1 cellular context compared by ENCODE assay signal in the genomic region with DNA sequence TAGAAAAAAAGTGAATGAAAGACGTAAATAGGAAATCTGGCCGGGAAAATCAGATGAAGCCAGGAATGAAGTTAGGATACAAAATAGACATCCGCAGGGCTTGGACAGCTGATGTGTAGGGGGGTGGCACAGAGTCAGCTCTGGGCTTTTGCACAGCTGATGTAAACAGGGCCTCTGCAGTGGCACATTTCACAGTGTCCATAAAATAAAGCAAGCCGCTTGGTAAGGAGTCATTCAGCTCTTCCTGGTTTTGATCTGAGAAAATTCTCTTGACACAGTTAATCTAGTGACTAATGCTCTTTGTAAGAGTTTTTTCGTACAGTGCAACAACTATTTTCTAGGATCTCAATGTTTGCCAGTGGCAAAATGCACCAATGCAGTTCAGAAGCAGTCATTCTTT.
TF ChIP-seq lines count a peak whose summit lies in the region.

No MANE protein-coding gene starts in this region.

TF ChIP-seq in SK-N-SH treated with all-trans-retinoic acid at 6 μM for 48 hours, 23 proteins besides CTCF, POLR2A, EP300 and RAD21:
- TF ChIP-seq ZNF8 (CRISPR knock-in tag; IDR thresholded peaks at IDR 0.05) (no peak), CSDC2 (CRISPR knock-in tag; IDR thresholded peaks at IDR 0.05) (no peak), ZFP3 (CRISPR knock-in tag; IDR thresholded peaks at IDR 0.05) (no peak), TCF4 (CRISPR knock-in tag; IDR thresholded peaks at IDR 0.05; ENCODE audit: borderline replicate concordance) (no peak), GLIS3 (CRISPR knock-in tag; IDR thresholded peaks at IDR 0.05) (no peak), RARB (CRISPR knock-in tag; IDR thresholded peaks at IDR 0.05) (no peak), ESRRG (CRISPR knock-in tag; IDR thresholded peaks at IDR 0.05) (no peak), TOX (CRISPR knock-in tag; IDR thresholded peaks at IDR 0.05; ENCODE audit: borderline replicate concordance) (no peak), ZFP30 (CRISPR knock-in tag; IDR thresholded peaks at IDR 0.05) (no peak), PPARA (CRISPR knock-in tag; IDR thresholded peaks at IDR 0.05; ENCODE audit: borderline replicate concordance) (no peak), ARNTL (CRISPR knock-in tag; IDR thresholded peaks at IDR 0.05; ENCODE audit: borderline replicate concordance, low read depth) (no peak)
- TF ChIP-seq, protein P1, sequence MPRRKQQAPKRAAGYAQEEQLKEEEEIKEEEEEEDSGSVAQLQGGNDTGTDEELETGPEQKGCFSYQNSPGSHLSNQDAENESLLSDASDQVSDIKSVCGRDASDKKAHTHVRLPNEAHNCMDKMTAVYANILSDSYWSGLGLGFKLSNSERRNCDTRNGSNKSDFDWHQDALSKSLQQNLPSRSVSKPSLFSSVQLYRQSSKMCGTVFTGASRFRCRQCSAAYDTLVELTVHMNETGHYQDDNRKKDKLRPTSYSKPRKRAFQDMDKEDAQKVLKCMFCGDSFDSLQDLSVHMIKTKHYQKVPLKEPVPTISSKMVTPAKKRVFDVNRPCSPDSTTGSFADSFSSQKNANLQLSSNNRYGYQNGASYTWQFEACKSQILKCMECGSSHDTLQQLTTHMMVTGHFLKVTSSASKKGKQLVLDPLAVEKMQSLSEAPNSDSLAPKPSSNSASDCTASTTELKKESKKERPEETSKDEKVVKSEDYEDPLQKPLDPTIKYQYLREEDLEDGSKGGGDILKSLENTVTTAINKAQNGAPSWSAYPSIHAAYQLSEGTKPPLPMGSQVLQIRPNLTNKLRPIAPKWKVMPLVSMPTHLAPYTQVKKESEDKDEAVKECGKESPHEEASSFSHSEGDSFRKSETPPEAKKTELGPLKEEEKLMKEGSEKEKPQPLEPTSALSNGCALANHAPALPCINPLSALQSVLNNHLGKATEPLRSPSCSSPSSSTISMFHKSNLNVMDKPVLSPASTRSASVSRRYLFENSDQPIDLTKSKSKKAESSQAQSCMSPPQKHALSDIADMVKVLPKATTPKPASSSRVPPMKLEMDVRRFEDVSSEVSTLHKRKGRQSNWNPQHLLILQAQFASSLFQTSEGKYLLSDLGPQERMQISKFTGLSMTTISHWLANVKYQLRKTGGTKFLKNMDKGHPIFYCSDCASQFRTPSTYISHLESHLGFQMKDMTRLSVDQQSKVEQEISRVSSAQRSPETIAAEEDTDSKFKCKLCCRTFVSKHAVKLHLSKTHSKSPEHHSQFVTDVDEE (CRISPR knock-in tag; IDR thresholded peaks at IDR 0.05), result no peak
- TF ChIP-seq, protein P2, sequence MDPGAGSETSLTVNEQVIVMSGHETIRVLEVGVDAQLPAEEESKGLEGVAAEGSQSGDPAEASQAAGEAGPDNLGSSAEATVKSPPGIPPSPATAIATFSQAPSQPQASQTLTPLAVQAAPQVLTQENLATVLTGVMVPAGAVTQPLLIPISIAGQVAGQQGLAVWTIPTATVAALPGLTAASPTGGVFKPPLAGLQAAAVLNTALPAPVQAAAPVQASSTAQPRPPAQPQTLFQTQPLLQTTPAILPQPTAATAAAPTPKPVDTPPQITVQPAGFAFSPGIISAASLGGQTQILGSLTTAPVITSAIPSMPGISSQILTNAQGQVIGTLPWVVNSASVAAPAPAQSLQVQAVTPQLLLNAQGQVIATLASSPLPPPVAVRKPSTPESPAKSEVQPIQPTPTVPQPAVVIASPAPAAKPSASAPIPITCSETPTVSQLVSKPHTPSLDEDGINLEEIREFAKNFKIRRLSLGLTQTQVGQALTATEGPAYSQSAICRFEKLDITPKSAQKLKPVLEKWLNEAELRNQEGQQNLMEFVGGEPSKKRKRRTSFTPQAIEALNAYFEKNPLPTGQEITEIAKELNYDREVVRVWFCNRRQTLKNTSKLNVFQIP (CRISPR knock-in tag; IDR thresholded peaks at IDR 0.05; ENCODE audit: borderline replicate concordance, low read depth), result no peak
- TF ChIP-seq, protein P3, sequence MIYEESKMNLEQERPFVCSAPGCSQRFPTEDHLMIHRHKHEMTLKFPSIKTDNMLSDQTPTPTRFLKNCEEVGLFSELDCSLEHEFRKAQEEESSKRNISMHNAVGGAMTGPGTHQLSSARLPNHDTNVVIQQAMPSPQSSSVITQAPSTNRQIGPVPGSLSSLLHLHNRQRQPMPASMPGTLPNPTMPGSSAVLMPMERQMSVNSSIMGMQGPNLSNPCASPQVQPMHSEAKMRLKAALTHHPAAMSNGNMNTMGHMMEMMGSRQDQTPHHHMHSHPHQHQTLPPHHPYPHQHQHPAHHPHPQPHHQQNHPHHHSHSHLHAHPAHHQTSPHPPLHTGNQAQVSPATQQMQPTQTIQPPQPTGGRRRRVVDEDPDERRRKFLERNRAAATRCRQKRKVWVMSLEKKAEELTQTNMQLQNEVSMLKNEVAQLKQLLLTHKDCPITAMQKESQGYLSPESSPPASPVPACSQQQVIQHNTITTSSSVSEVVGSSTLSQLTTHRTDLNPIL (CRISPR knock-in tag; IDR thresholded peaks at IDR 0.05; ENCODE audit: low read depth), result no peak
